Comparison of ENCODE assay signal across 18 cellular contexts in genomic region chr3:196927571-196928453, GRCh38.
"Had no signal": no experiment of that assay in that cellular context is flagged by ENCODE, and none has a peak within 500 bp of the region (broad histone marks: within the 10 kb centered on the region; RNA-seq: fewer than 3 reads in every experiment).

No MANE protein-coding gene starts in this region.

- H3K9me3 Mint-ChIP-seq: activated CD4-positive, alpha-beta memory T cell treated with anti-CD3 and anti-CD28 coated beads, Interleukin-2, amount 10 ng/mL, durations not matched to agents 7 days and 5 days; activated naive CD4-positive, alpha-beta T cell treated with anti-CD3 and anti-CD28 coated beads, Interleukin-2, amount 50 U/mL, for 72 hours; memory B cell; nephron progenitor cell; T-helper 2 cell treated with Interferon-gamma antibody and Interleukin-4, amounts not matched to agents 5 μg/mL and 100 μg/mL, for 36 hours had no signal

- H3K27me3 Mint-ChIP-seq: activated CD4-positive, alpha-beta memory T cell treated with anti-CD3 and anti-CD28 coated beads, Interleukin-2, amount 10 ng/mL, durations not matched to agents 7 days and 5 days; memory B cell had no signal

- H3K4me3 ChIP-seq: body of pancreas, coronary artery, gastrocnemius medialis, left lung, tibial nerve had no signal

- H3K27ac ChIP-seq: body of pancreas, coronary artery, gastrocnemius medialis, left lung, tibial nerve had no signal

- ATAC-seq: activated naive CD4-positive, alpha-beta T cell treated with anti-CD3 and anti-CD28 coated beads, Interleukin-2, amount 50 U/mL, for 72 hours; body of pancreas; gastrocnemius medialis; left lung had no signal

- H3K4me3 Mint-ChIP-seq: activated CD4-positive, alpha-beta memory T cell treated with anti-CD3 and anti-CD28 coated beads, Interleukin-2, amount 10 ng/mL, durations not matched to agents 7 days and 5 days; memory B cell; nephron progenitor cell; T-helper 2 cell treated with Interferon-gamma antibody and Interleukin-4, amounts not matched to agents 5 μg/mL and 100 μg/mL, for 36 hours had no signal

- H3K4me1 Mint-ChIP-seq: activated CD4-positive, alpha-beta memory T cell treated with anti-CD3 and anti-CD28 coated beads, Interleukin-2, amount 10 ng/mL, durations not matched to agents 7 days and 5 days had no signal

- H3K36me3 Mint-ChIP-seq: activated naive CD4-positive, alpha-beta T cell treated with anti-CD3 and anti-CD28 coated beads, Interleukin-2, amount 50 U/mL, for 72 hours had no signal

- H3K4me1 ChIP-seq: body of pancreas, gastrocnemius medialis, left lung, tibial nerve had no signal

- H3K9me3 ChIP-seq: body of pancreas, gastrocnemius medialis, left lung, tibial nerve had no signal

- H3K27ac Mint-ChIP-seq: activated CD4-positive, alpha-beta memory T cell treated with anti-CD3 and anti-CD28 coated beads, Interleukin-2, amount 10 ng/mL, durations not matched to agents 7 days and 5 days; memory B cell; nephron progenitor cell; T-helper 2 cell treated with Interferon-gamma antibody and Interleukin-4, amounts not matched to agents 5 μg/mL and 100 μg/mL, for 36 hours had no signal

- DNase-seq: activated CD4-positive, alpha-beta memory T cell treated with anti-CD3 and anti-CD28 coated beads, Interleukin-2, amount 10 ng/mL, durations not matched to agents 7 days and 5 days; activated CD4-positive, alpha-beta T cell treated with anti-CD3 and anti-CD28 coated beads for 1 hour; activated CD8-positive, alpha-beta memory T cell treated with anti-CD3 and anti-CD28 coated beads, Interleukin-2, amount 50 U/mL, for 48 hours; amniotic stem cell; body of pancreas; central memory CD4-positive, alpha-beta T cell; effector CD4-positive, alpha-beta T cell; gastrocnemius medialis; islet precursor cell; left lung; nephron progenitor cell; stimulated activated CD4-positive, alpha-beta T cell treated with anti-CD3 and anti-CD28 coated beads, Interleukin-15, amount 100 ng/mL, for 24 hours; stimulated activated CD4-positive, alpha-beta T cell treated with anti-CD3 and anti-CD28 coated beads, Interleukin-4, amount 100 ng/mL, for 24 hours had no signal

- H3K27me3 ChIP-seq: body of pancreas, gastrocnemius medialis, left lung, tibial nerve had no signal
